ENCODE assay signal across 28 cellular contexts in genomic region chr11:129880311-129880710, GRCh38.
"Had no signal": no experiment of that assay in that cellular context is flagged by ENCODE, and none has a peak within 500 bp of the region (broad histone marks: within the 10 kb centered on the region; RNA-seq: fewer than 3 reads in every experiment).

No MANE protein-coding gene starts in this region.

- H3K27me3 Mint-ChIP-seq: activated CD4-positive, alpha-beta T cell treated with anti-CD3 and anti-CD28 coated beads, Interleukin-2, amount 10 ng/mL, durations not matched to agents 24 days and 14 days; activated CD8-positive, alpha-beta T cell treated with anti-CD3 and anti-CD28 coated beads for 36 hours; activated T-cell treated with anti-CD3 and anti-CD28 coated beads, Interleukin-2, amount 50 U/mL, for 24 hours had no signal

- DNase-seq: activated CD4-positive, alpha-beta T cell treated with anti-CD3 and anti-CD28 coated beads, Interleukin-2, amount 10 ng/mL, durations not matched to agents 24 days and 14 days; activated CD4-positive, alpha-beta T cell treated with anti-CD3 and anti-CD28 coated beads, Interleukin-2, amount 50 U/mL, for 4 hours; activated CD8-positive, alpha-beta T cell treated with anti-CD3 and anti-CD28 coated beads for 36 hours; activated gamma-delta T cell treated with Interleukin-2 at 50 U/mL for 16 hours; activated naive CD4-positive, alpha-beta T cell treated with anti-CD3 and anti-CD28 coated beads for 36 hours; activated T-cell treated with anti-CD3 and anti-CD28 coated beads, Interleukin-2, amount 50 U/mL, for 24 hours; adrenal gland; body of pancreas; MM.1S; NCI-H1092 treated with DMSO at 0.1 percent for 48 hours; NCI-H1417; NCI-H146; NCI-H187; NCI-H2029 treated with DMSO at 0.1 percent for 48 hours; NCI-H2171 treated with DMSO at 0.1 percent for 48 hours; NCI-H345; NCI-H526; NCI-H748 treated with DMSO at 0.1 percent for 48 hours; SIG-M5; T-helper 1 cell; T1000 had no signal

- H3K4me1 Mint-ChIP-seq: activated CD4-positive, alpha-beta T cell treated with anti-CD3 and anti-CD28 coated beads, Interleukin-2, amount 10 ng/mL, durations not matched to agents 24 days and 14 days had no signal

- H3K27ac Mint-ChIP-seq: activated CD4-positive, alpha-beta T cell treated with anti-CD3 and anti-CD28 coated beads, Interleukin-2, amount 10 ng/mL, durations not matched to agents 24 days and 14 days; activated CD8-positive, alpha-beta T cell treated with anti-CD3 and anti-CD28 coated beads for 36 hours; activated naive CD4-positive, alpha-beta T cell treated with anti-CD3 and anti-CD28 coated beads for 36 hours; activated T-cell treated with anti-CD3 and anti-CD28 coated beads, Interleukin-2, amount 50 U/mL, for 24 hours had no signal

- ATAC-seq: activated CD8-positive, alpha-beta T cell treated with anti-CD3 and anti-CD28 coated beads for 36 hours; activated naive CD4-positive, alpha-beta T cell treated with anti-CD3 and anti-CD28 coated beads, Interleukin-2, amount 50 U/mL, for 72 hours; body of pancreas; Right ventricle myocardium inferior; SK-N-SH treated with all-trans-retinoic acid at 6 μM for 48 hours had no signal

- H3K4me3 ChIP-seq: adrenal gland, body of pancreas, breast epithelium, PC-9 had no signal

- H3K27ac ChIP-seq: adrenal gland, body of pancreas, breast epithelium, KMS-11, PC-9, RWPE1 had no signal

- H3K4me3 Mint-ChIP-seq: activated CD4-positive, alpha-beta T cell treated with anti-CD3 and anti-CD28 coated beads, Interleukin-2, amount 10 ng/mL, durations not matched to agents 24 days and 14 days; activated CD8-positive, alpha-beta T cell treated with anti-CD3 and anti-CD28 coated beads for 36 hours; activated naive CD4-positive, alpha-beta T cell treated with anti-CD3 and anti-CD28 coated beads for 36 hours; activated T-cell treated with anti-CD3 and anti-CD28 coated beads, Interleukin-2, amount 50 U/mL, for 24 hours had no signal

- H3K9me3 Mint-ChIP-seq: activated CD4-positive, alpha-beta T cell treated with anti-CD3 and anti-CD28 coated beads, Interleukin-2, amount 10 ng/mL, durations not matched to agents 24 days and 14 days; activated CD8-positive, alpha-beta T cell treated with anti-CD3 and anti-CD28 coated beads for 36 hours; activated naive CD4-positive, alpha-beta T cell treated with anti-CD3 and anti-CD28 coated beads for 36 hours; activated naive CD4-positive, alpha-beta T cell treated with anti-CD3 and anti-CD28 coated beads, Interleukin-2, amount 50 U/mL, for 72 hours; activated T-cell treated with anti-CD3 and anti-CD28 coated beads, Interleukin-2, amount 50 U/mL, for 24 hours had no signal

- H3K4me1 ChIP-seq: adrenal gland, body of pancreas, breast epithelium had no signal

- H3K9me3 ChIP-seq: adrenal gland, body of pancreas, breast epithelium had no signal

- H3K27me3 ChIP-seq: adrenal gland, body of pancreas, breast epithelium had no signal
